Comparison of ENCODE assay signal across 31 cellular contexts in genomic region chr3:171227333-171227732, GRCh38.
"Had no signal": no experiment of that assay in that cellular context is flagged by ENCODE, and none has a peak within 500 bp of the region (broad histone marks: within the 10 kb centered on the region; RNA-seq: fewer than 3 reads in every experiment).

No MANE protein-coding gene starts in this region.

- H3K27me3 Mint-ChIP-seq: progenitor cell of endocrine pancreas; stimulated activated memory B cell treated with anti-CD40 and anti-IgM and Interleukin-4, amounts not matched to agents 10 μg/mL and 1 μg/mL and 100 μg/mL, for 72 hours; stimulated activated naive CD8-positive, alpha-beta T cell treated with anti-CD3 and anti-CD28 coated beads, Interleukin-15, amount 100 ng/mL, for 72 hours had no signal

- H3K27me3 ChIP-seq: neural progenitor cell, ovary, spleen, suprapubic skin, testis, tibial artery, transverse colon, upper lobe of right lung, uterus had no signal

- H3K9me3 Mint-ChIP-seq: natural killer cell; stimulated activated memory B cell treated with anti-CD40 and anti-IgM and Interleukin-4, amounts not matched to agents 10 μg/mL and 1 μg/mL and 100 μg/mL, for 72 hours; type B pancreatic cell had no signal

- DNase-seq: natural killer cell; occipital lobe; ovary; posterior cingulate gyrus; psoas muscle; right cardiac atrium; spleen; stimulated activated CD4-positive, alpha-beta T cell treated with anti-CD3 and anti-CD28 coated beads, Interleukin-12 subunit alpha, Interleukin-12 subunit beta, amount 100 ng/mL, for 4 hours; stimulated activated CD4-positive, alpha-beta T cell treated with anti-CD3 and anti-CD28 coated beads, Interleukin-1b, Interleukin-23, amount 100 ng/mL, for 48 hours; stimulated activated CD4-positive, alpha-beta T cell treated with anti-CD3 and anti-CD28 coated beads, Interleukin-4, amount 100 ng/mL, for 1 hour; stimulated activated CD4-positive, alpha-beta T cell treated with anti-CD3 and anti-CD28 coated beads, Interleukin-4, amount 100 ng/mL, for 4 hours; stimulated activated CD8-positive, alpha-beta memory T cell treated with anti-CD3 and anti-CD28 coated beads, Interleukin-4, amount 100 ng/mL, for 48 hours; stimulated activated naive CD4-positive, alpha-beta T cell; stimulated activated naive CD8-positive, alpha-beta T cell treated with anti-CD3 and anti-CD28 coated beads, Interleukin-15, amount 100 ng/mL, for 72 hours; stimulated activated naive CD8-positive, alpha-beta T cell treated with anti-CD3 and anti-CD28 coated beads, Interleukin-15, Interleukin-2, amounts not matched to agents 100 U/mL and 50 U/mL, for 24 hours; substantia nigra; testis; tibial artery; transverse colon; upper lobe of right lung; uterus had no signal

- H3K27ac ChIP-seq: neural progenitor cell, ovary, parathyroid adenoma, psoas muscle, skin epidermis, spleen, suprapubic skin, testis, tibial artery, transverse colon, upper lobe of right lung, uterus had no signal

- H3K27ac Mint-ChIP-seq: nephron; neural progenitor cell; progenitor cell of endocrine pancreas; stimulated activated memory B cell treated with anti-CD40 and anti-IgM and Interleukin-4, amounts not matched to agents 10 μg/mL and 1 μg/mL and 100 μg/mL, for 72 hours; type B pancreatic cell had no signal

- H3K36me3 ChIP-seq: neural progenitor cell, ovary, suprapubic skin, transverse colon, upper lobe of right lung, uterus had no signal

- H3K9me3 ChIP-seq: ovary, psoas muscle, suprapubic skin, testis, transverse colon, upper lobe of right lung, uterus had no signal

- H3K4me1 Mint-ChIP-seq: stimulated activated memory B cell treated with anti-CD40 and anti-IgM and Interleukin-4, amounts not matched to agents 10 μg/mL and 1 μg/mL and 100 μg/mL, for 72 hours had no signal

- H3K4me3 ChIP-seq: neural progenitor cell, ovary, psoas muscle, skin epidermis, smooth muscle cell, spleen, suprapubic skin, testis, tibial artery, transverse colon, upper lobe of right lung, uterus had no signal

- H3K4me3 Mint-ChIP-seq: natural killer cell; nephron; neural progenitor cell; stimulated activated memory B cell treated with anti-CD40 and anti-IgM and Interleukin-4, amounts not matched to agents 10 μg/mL and 1 μg/mL and 100 μg/mL, for 72 hours; stimulated activated naive CD8-positive, alpha-beta T cell treated with anti-CD3 and anti-CD28 coated beads, Interleukin-15, amount 100 ng/mL, for 72 hours; type B pancreatic cell had no signal

- ATAC-seq: natural killer cell; psoas muscle; right cardiac atrium; sciatic nerve; stimulated activated memory B cell treated with anti-CD40 and anti-IgM and Interleukin-4, amounts not matched to agents 10 μg/mL and 1 μg/mL and 100 μg/mL, for 72 hours; stimulated activated naive CD8-positive, alpha-beta T cell treated with anti-CD3 and anti-CD28 coated beads, Interleukin-15, amount 100 ng/mL, for 72 hours; stimulated activated naive CD8-positive, alpha-beta T cell treated with anti-CD3 and anti-CD28 coated beads, Interleukin-15, Interleukin-2, amounts not matched to agents 100 U/mL and 50 U/mL, for 24 hours; upper lobe of right lung had no signal

- H3K36me3 Mint-ChIP-seq: stimulated activated memory B cell treated with anti-CD40 and anti-IgM and Interleukin-4, amounts not matched to agents 10 μg/mL and 1 μg/mL and 100 μg/mL, for 72 hours had no signal

- H3K4me1 ChIP-seq: neural progenitor cell, spleen, testis, transverse colon, upper lobe of right lung, uterus had no signal
